2 cellular contexts compared by ENCODE assay signal in genomic region chr12:53496752-53497032, GRCh38.
TF ChIP-seq lines count a peak whose summit lies in the region.

No MANE protein-coding gene starts in this region.

TF ChIP-seq in GM23338, 12 proteins besides CTCF, POLR2A, EP300 and RAD21:
- TF ChIP-seq ZNF114 (CRISPR knock-in tag; IDR thresholded peaks at IDR 0.05) (no peak), NANOG (IDR thresholded peaks at IDR 0.05; ENCODE audit: borderline replicate concordance) (no peak), CREB1 (CRISPR knock-in tag; IDR thresholded peaks at IDR 0.05; ENCODE audit: low read depth) (no peak), EZH2 (IDR thresholded peaks at IDR 0.05; ENCODE audit: low read depth, unreplicated experiment) (no peak), ZNF331 (CRISPR knock-in tag; IDR thresholded peaks at IDR 0.05; ENCODE audit: low read depth) (no peak), EZH2phosphoT487 (IDR thresholded peaks at IDR 0.05; ENCODE audit: unreplicated experiment) (no peak), STAT1 (IDR thresholded peaks at IDR 0.05; ENCODE audit: unreplicated experiment) (no peak), JUNB (IDR thresholded peaks at IDR 0.05; ENCODE audit: unreplicated experiment) (no peak), REST (IDR thresholded peaks at IDR 0.05; ENCODE audit: unreplicated experiment) (no peak), POLR2AphosphoS5 (IDR thresholded peaks at IDR 0.05; ENCODE audit: low read depth) (no peak)
- TF ChIP-seq, protein P1, sequence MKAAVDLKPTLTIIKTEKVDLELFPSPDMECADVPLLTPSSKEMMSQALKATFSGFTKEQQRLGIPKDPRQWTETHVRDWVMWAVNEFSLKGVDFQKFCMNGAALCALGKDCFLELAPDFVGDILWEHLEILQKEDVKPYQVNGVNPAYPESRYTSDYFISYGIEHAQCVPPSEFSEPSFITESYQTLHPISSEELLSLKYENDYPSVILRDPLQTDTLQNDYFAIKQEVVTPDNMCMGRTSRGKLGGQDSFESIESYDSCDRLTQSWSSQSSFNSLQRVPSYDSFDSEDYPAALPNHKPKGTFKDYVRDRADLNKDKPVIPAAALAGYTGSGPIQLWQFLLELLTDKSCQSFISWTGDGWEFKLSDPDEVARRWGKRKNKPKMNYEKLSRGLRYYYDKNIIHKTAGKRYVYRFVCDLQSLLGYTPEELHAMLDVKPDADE (IDR thresholded peaks at IDR 0.05), result no peak
- TF ChIP-seq, protein P2, sequence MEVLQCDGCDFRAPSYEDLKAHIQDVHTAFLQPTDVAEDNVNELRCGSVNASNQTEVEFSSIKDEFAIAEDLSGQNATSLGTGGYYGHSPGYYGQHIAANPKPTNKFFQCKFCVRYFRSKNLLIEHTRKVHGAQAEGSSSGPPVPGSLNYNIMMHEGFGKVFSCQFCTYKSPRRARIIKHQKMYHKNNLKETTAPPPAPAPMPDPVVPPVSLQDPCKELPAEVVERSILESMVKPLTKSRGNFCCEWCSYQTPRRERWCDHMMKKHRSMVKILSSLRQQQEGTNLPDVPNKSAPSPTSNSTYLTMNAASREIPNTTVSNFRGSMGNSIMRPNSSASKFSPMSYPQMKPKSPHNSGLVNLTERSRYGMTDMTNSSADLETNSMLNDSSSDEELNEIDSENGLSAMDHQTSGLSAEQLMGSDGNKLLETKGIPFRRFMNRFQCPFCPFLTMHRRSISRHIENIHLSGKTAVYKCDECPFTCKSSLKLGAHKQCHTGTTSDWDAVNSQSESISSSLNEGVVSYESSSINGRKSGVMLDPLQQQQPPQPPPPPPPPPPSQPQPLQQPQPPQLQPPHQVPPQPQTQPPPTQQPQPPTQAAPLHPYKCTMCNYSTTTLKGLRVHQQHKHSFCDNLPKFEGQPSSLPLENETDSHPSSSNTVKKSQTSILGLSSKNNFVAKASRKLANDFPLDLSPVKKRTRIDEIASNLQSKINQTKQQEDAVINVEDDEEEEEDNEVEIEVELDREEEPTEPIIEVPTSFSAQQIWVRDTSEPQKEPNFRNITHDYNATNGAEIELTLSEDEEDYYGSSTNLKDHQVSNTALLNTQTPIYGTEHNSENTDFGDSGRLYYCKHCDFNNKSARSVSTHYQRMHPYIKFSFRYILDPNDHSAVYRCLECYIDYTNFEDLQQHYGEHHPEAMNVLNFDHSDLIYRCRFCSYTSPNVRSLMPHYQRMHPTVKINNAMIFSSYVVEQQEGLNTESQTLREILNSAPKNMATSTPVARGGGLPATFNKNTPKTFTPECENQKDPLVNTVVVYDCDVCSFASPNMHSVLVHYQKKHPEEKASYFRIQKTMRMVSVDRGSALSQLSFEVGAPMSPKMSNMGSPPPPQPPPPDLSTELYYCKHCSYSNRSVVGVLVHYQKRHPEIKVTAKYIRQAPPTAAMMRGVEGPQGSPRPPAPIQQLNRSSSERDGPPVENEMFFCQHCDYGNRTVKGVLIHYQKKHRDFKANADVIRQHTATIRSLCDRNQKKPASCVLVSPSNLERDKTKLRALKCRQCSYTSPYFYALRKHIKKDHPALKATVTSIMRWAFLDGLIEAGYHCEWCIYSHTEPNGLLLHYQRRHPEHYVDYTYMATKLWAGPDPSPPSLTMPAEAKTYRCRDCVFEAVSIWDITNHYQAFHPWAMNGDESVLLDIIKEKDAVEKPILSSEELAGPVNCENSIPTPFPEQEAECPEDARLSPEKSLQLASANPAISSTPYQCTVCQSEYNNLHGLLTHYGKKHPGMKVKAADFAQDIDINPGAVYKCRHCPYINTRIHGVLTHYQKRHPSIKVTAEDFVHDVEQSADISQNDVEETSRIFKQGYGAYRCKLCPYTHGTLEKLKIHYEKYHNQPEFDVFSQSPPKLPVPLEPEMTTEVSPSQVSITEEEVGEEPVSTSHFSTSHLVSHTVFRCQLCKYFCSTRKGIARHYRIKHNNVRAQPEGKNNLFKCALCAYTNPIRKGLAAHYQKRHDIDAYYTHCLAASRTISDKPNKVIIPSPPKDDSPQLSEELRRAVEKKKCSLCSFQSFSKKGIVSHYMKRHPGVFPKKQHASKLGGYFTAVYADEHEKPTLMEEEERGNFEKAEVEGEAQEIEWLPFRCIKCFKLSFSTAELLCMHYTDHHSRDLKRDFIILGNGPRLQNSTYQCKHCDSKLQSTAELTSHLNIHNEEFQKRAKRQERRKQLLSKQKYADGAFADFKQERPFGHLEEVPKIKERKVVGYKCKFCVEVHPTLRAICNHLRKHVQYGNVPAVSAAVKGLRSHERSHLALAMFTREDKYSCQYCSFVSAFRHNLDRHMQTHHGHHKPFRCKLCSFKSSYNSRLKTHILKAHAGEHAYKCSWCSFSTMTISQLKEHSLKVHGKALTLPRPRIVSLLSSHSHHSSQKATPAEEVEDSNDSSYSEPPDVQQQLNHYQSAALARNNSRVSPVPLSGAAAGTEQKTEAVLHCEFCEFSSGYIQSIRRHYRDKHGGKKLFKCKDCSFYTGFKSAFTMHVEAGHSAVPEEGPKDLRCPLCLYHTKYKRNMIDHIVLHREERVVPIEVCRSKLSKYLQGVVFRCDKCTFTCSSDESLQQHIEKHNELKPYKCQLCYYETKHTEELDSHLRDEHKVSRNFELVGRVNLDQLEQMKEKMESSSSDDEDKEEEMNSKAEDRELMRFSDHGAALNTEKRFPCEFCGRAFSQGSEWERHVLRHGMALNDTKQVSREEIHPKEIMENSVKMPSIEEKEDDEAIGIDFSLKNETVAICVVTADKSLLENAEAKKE (CRISPR knock-in tag; IDR thresholded peaks at IDR 0.05), result no peak
TF ChIP-seq in GM23338: peak in this region for 0.

TF ChIP-seq in GM12878, 131 proteins besides CTCF, POLR2A, EP300 and RAD21:
- TF ChIP-seq ZZZ3 (IDR thresholded peaks at IDR 0.05; ENCODE audit: control insufficient read depth, insufficient read length, low read depth) (no peak), TCF12 (IDR thresholded peaks at IDR 0.05; ENCODE audit: low read depth, low read length) (no peak), MTA2 (IDR thresholded peaks at IDR 0.05; ENCODE audit: low read depth) (no peak), ZNF274 (IDR thresholded peaks at IDR 0.05; ENCODE audit: insufficient read depth, insufficient read length) (no peak), IRF5 (IDR thresholded peaks at IDR 0.05; ENCODE audit: borderline replicate concordance) (no peak), IKZF2 (IDR thresholded peaks at IDR 0.05) (no peak), TAF1 (IDR thresholded peaks at IDR 0.05; ENCODE audit: borderline replicate concordance, low read depth, low read length) (no peak), SPI1 (IDR thresholded peaks at IDR 0.05; ENCODE audit: borderline replicate concordance, insufficient read depth, low read depth, low read length) (no peak), MEF2A (IDR thresholded peaks at IDR 0.05; ENCODE audit: insufficient read depth, low read depth, low read length) (no peak), BCL3 (IDR thresholded peaks at IDR 0.05; ENCODE audit: borderline replicate concordance, insufficient read depth, low read depth, low read length, poor library complexity, severe bottlenecking) (no peak), MYB (IDR thresholded peaks at IDR 0.05; ENCODE audit: borderline replicate concordance, low read depth, low read length) (no peak), PML (IDR thresholded peaks at IDR 0.05; ENCODE audit: low read length) (no peak)
- TF ChIP-seq, protein P3, sequence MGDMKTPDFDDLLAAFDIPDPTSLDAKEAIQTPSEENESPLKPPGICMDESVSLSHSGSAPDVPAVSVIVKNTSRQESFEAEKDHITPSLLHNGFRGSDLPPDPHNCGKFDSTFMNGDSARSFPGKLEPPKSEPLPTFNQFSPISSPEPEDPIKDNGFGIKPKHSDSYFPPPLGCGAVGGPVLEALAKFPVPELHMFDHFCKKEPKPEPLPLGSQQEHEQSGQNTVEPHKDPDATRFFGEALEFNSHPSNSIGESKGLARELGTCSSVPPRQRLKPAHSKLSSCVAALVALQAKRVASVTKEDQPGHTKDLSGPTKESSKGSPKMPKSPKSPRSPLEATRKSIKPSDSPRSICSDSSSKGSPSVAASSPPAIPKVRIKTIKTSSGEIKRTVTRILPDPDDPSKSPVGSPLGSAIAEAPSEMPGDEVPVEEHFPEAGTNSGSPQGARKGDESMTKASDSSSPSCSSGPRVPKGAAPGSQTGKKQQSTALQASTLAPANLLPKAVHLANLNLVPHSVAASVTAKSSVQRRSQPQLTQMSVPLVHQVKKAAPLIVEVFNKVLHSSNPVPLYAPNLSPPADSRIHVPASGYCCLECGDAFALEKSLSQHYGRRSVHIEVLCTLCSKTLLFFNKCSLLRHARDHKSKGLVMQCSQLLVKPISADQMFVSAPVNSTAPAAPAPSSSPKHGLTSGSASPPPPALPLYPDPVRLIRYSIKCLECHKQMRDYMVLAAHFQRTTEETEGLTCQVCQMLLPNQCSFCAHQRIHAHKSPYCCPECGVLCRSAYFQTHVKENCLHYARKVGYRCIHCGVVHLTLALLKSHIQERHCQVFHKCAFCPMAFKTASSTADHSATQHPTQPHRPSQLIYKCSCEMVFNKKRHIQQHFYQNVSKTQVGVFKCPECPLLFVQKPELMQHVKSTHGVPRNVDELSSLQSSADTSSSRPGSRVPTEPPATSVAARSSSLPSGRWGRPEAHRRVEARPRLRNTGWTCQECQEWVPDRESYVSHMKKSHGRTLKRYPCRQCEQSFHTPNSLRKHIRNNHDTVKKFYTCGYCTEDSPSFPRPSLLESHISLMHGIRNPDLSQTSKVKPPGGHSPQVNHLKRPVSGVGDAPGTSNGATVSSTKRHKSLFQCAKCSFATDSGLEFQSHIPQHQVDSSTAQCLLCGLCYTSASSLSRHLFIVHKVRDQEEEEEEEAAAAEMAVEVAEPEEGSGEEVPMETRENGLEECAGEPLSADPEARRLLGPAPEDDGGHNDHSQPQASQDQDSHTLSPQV (IDR thresholded peaks at IDR 0.05), result no peak
- TF ChIP-seq, protein P4, sequence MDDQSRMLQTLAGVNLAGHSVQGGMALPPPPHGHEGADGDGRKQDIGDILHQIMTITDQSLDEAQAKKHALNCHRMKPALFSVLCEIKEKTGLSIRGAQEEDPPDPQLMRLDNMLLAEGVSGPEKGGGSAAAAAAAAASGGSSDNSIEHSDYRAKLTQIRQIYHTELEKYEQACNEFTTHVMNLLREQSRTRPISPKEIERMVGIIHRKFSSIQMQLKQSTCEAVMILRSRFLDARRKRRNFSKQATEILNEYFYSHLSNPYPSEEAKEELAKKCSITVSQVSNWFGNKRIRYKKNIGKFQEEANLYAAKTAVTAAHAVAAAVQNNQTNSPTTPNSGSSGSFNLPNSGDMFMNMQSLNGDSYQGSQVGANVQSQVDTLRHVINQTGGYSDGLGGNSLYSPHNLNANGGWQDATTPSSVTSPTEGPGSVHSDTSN (IDR thresholded peaks at IDR 0.05; ENCODE audit: insufficient replicate concordance, low read depth, low read length), result no peak
- TF ChIP-seq, protein P5, sequence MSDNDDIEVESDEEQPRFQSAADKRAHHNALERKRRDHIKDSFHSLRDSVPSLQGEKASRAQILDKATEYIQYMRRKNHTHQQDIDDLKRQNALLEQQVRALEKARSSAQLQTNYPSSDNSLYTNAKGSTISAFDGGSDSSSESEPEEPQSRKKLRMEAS (IDR thresholded peaks at IDR 0.05; ENCODE audit: low read depth, low read length), result no peak
